Comparison of ENCODE assay signal across 23 cellular contexts in genomic region chr17:71494045-71494444, GRCh38.
DNase-seq lines count a peak whose midpoint lies in the region; ATAC-seq and TF ChIP-seq lines count a peak whose summit lies in the region.
"Had no signal": no experiment of that assay in that cellular context is flagged by ENCODE, and none has a peak within 500 bp of the region (broad histone marks: within the 10 kb centered on the region; RNA-seq: fewer than 3 reads in every experiment).

No MANE protein-coding gene starts in this region.

- DNase-seq in AG08396 (ENCODE audit: low spot score) (peak; percentile 16), HEK293T (ENCODE audit: extremely low spot score) (no peak), cardiac fibroblast (ENCODE audit: low read depth in 2 of 2) (peak; percentile 11 to 51), myocyte (ENCODE audit: low read depth) (peak; percentile 19), NCI-H1436 treated with DMSO at 0.1 percent for 48 hours (lab: John Stamatoyannopoulos, UW) (no peak), progenitor cell of endocrine pancreas (ENCODE audit: low spot score, unreplicated experiment) (no peak)
- DNase-seq: ACHN; activated CD8-positive, alpha-beta T cell treated with anti-CD3 and anti-CD28 coated beads, Interleukin-2, amount 10 ng/mL, durations not matched to agents 7 days and 5 days; activated naive CD4-positive, alpha-beta T cell treated with Interleukin-2 at 50 U/mL for 16 hours; activated T-cell treated with anti-CD3 and anti-CD28 coated beads, Interleukin-2, amount 50 U/mL, for 24 hours; CD8-positive, alpha-beta T cell; DMS79 treated with DMSO at 0.1 percent for 48 hours; HCEC 1CT; heart left ventricle; NCI-H1105 treated with DMSO at 0.1 percent for 48 hours; NCI-H524; right lobe of liver had no signal

- H3K4me1 Mint-ChIP-seq in progenitor cell of endocrine pancreas (ENCODE audit: low read depth), result no peaks in the 10 kb centered on the region
- H3K4me1 Mint-ChIP-seq: stimulated activated effector memory CD8-positive, alpha-beta T cell treated with anti-CD3 and anti-CD28 coated beads, Interleukin-12 subunit alpha, Interleukin-12 subunit beta, amount 100 ng/mL, for 72 hours had no signal

- H3K9me3 Mint-ChIP-seq in progenitor cell of endocrine pancreas (ENCODE audit: low read depth), result no peaks in the 10 kb centered on the region

- CTCF ChIA-PET in HEK293T (lab: Yijun Ruan, JAX), result interaction anchor here (0.7 kb wide), 1 partner anchor 377 kb away, joined by 3 read pairs; no protein-coding TSS in a partner anchor

- no peak overlapping the region for H3K4me3 Mint-ChIP-seq in progenitor cell of endocrine pancreas (ENCODE audit: low read depth)
- H3K4me3 Mint-ChIP-seq: activated CD8-positive, alpha-beta T cell treated with anti-CD3 and anti-CD28 coated beads, Interleukin-2, amount 10 ng/mL, durations not matched to agents 7 days and 5 days; activated T-cell treated with anti-CD3 and anti-CD28 coated beads, Interleukin-2, amount 50 U/mL, for 24 hours; CD8-positive, alpha-beta T cell; stimulated activated effector memory CD8-positive, alpha-beta T cell treated with anti-CD3 and anti-CD28 coated beads, Interleukin-12 subunit alpha, Interleukin-12 subunit beta, amount 100 ng/mL, for 72 hours had no signal

- H3K27ac Mint-ChIP-seq in progenitor cell of endocrine pancreas, result no peak overlapping the region
- H3K27ac Mint-ChIP-seq: activated CD8-positive, alpha-beta T cell treated with anti-CD3 and anti-CD28 coated beads, Interleukin-2, amount 10 ng/mL, durations not matched to agents 7 days and 5 days; activated T-cell treated with anti-CD3 and anti-CD28 coated beads, Interleukin-2, amount 50 U/mL, for 24 hours; CD8-positive, alpha-beta T cell; stimulated activated effector memory CD8-positive, alpha-beta T cell treated with anti-CD3 and anti-CD28 coated beads, Interleukin-12 subunit alpha, Interleukin-12 subunit beta, amount 100 ng/mL, for 72 hours had no signal

- H3K36me3 Mint-ChIP-seq in progenitor cell of endocrine pancreas (ENCODE audit: insufficient read depth), result no peaks in the 10 kb centered on the region
- H3K36me3 Mint-ChIP-seq: CD8-positive, alpha-beta T cell; stimulated activated effector memory CD8-positive, alpha-beta T cell treated with anti-CD3 and anti-CD28 coated beads, Interleukin-12 subunit alpha, Interleukin-12 subunit beta, amount 100 ng/mL, for 72 hours had no signal

- TF ChIP-seq CTCF in cardiac fibroblast (IDR thresholded peaks at IDR 0.05; ENCODE audit: low read depth, low read length), result no peak
- no peak for TF ChIP-seq CTCF in progenitor cell of endocrine pancreas (IDR thresholded peaks at IDR 0.05; ENCODE audit: unreplicated experiment)

- no peaks in the 10 kb centered on the region for H3K27me3 Mint-ChIP-seq in progenitor cell of endocrine pancreas
- H3K27me3 Mint-ChIP-seq: activated T-cell treated with anti-CD3 and anti-CD28 coated beads, Interleukin-2, amount 50 U/mL, for 24 hours had no signal

- no peak overlapping the region for H3K4me3 ChIP-seq in cardiac fibroblast (replicated peaks in 1 of 2; ENCODE audit: low read depth in 2 of 2, low read length in 2 of 2)
- H3K4me3 ChIP-seq: body of pancreas, heart left ventricle, right lobe of liver, vagina had no signal

- ATAC-seq in GM18498 (IDR thresholded peaks at IDR 0.05; ENCODE audit: unreplicated experiment), result no peak
- ATAC-seq in GM21381 (IDR thresholded peaks at IDR 0.05; ENCODE audit: unreplicated experiment), result no peak
- ATAC-seq: activated CD4-positive, CD25-positive, alpha-beta regulatory T cell treated with anti-CD3 and anti-CD28 coated beads, Interleukin-2, amount 50 U/mL, for 24 hours; activated CD8-positive, alpha-beta T cell treated with anti-CD3 and anti-CD28 coated beads, Interleukin-2, amount 10 ng/mL, durations not matched to agents 7 days and 5 days; CD8-positive, alpha-beta T cell; heart left ventricle; right lobe of liver; stimulated activated effector memory CD8-positive, alpha-beta T cell treated with anti-CD3 and anti-CD28 coated beads, Interleukin-12 subunit alpha, Interleukin-12 subunit beta, amount 100 ng/mL, for 72 hours had no signal

- POLR2A ChIA-PET in HEK293T (lab: Yijun Ruan, JAX), result no interaction called here

TF ChIP-seq in HEK293T, 16 proteins besides CTCF, POLR2A, EP300 and RAD21:
- TF ChIP-seq FOXA1 (IDR thresholded peaks at IDR 0.05), result no peak
- no peak for TF ChIP-seq SUZ12 (IDR thresholded peaks at IDR 0.05)
- TF ChIP-seq, protein P1, sequence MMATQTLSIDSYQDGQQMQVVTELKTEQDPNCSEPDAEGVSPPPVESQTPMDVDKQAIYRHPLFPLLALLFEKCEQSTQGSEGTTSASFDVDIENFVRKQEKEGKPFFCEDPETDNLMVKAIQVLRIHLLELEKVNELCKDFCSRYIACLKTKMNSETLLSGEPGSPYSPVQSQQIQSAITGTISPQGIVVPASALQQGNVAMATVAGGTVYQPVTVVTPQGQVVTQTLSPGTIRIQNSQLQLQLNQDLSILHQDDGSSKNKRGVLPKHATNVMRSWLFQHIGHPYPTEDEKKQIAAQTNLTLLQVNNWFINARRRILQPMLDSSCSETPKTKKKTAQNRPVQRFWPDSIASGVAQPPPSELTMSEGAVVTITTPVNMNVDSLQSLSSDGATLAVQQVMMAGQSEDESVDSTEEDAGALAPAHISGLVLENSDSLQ (IDR thresholded peaks at IDR 0.05), result no peak
- TF ChIP-seq NFRKB (IDR thresholded peaks at IDR 0.05), result no peak
- no peak; the same call in 1 of the 2 replicates for TF ChIP-seq CTBP1 (IDR thresholded peaks at IDR 0.05; ENCODE audit: borderline replicate concordance)
- TF ChIP-seq ZNF384 (IDR thresholded peaks at IDR 0.05), result peak; percentile 92
- TF ChIP-seq L3MBTL2 (conservative IDR thresholded peaks at IDR 0.05), result no peak
- no peak for TF ChIP-seq LEF1 (IDR thresholded peaks at IDR 0.05; ENCODE audit: borderline replicate concordance)

Comparison
In these comparisons a context has a peak if more than half of its experiments do, and no peak if none do; other contexts are left out.
1. DNase-seq: peak in AG08396 (single experiment), cardiac fibroblast (2 of 2) and myocyte (single experiment); none in HEK293T (single experiment), NCI-H1436 treated with DMSO at 0.1 percent for 48 hours (single experiment) and progenitor cell of endocrine pancreas (single experiment).